10 cellular contexts compared by ENCODE assay signal in the genomic region with DNA sequence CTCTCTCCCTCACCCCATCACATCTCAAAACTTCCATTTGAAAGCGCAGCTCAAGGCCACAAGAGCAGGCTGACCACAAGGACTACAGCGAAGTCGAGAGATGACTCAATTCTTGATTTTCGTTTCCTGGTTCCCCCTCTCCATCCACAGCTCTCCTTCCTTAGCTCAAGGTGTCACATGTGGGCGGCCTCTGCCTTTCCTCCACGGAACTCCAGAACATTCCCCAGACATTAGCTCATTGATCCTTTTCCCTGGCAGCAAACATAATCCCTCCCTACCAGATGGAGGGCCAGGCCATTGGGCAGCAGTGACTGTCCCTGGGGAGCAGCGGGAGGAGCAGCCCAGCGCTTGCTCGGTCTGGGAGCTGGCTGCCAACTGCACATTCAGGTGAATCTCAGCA. TPM values are rescaled to one million over a fixed set of nuclear protein-coding genes. Genes with fewer than 3 reads are reported as not detected.
DNase-seq lines count a peak whose midpoint lies in the region; ATAC-seq, FAIRE-seq and TF ChIP-seq lines count a peak whose summit lies in the region.
"Had no signal": no experiment of that assay in that cellular context is flagged by ENCODE, and none has a peak within 500 bp of the region (broad histone marks: within the 10 kb centered on the region; RNA-seq: fewer than 3 reads in every experiment).

No MANE protein-coding gene starts in this region.

- H3K36me3 ChIP-seq in H7 (replicated peaks; ENCODE audit: control insufficient read depth, insufficient read depth, low read length): no peaks in the 10 kb centered on the region
- no peaks in the 10 kb centered on the region for H3K36me3 ChIP-seq in MM.1S (replicated peaks; ENCODE audit: insufficient read depth, low read length)
- H3K36me3 ChIP-seq in A673 (ENCODE audit: insufficient read depth, low read length, poor library complexity, severe bottlenecking): no peaks in the 10 kb centered on the region
- H3K36me3 ChIP-seq in testis (ENCODE audit: low read depth, missing control alignments): no peaks in the 10 kb centered on the region

- 76 to 82% methylated on average over 9 of the region's 9 CpGs for WGBS in testis, 2 donors

- peak overlapping the region; percentile 14; the same call in 1 of the 2 replicates for H2AFZ ChIP-seq in MM.1S (ENCODE audit: low read length)

- H3K4me1 ChIP-seq in MM.1S (ENCODE audit: low read length): peaks cover 33% of the 10 kb centered on the region
- no peaks in the 10 kb centered on the region for H3K4me1 ChIP-seq in A673 (ENCODE audit: insufficient read depth, low read length, poor library complexity, severe bottlenecking)
- H3K4me1 ChIP-seq in testis: no peaks in the 10 kb centered on the region

- no peak for FAIRE-seq in HTR-8/SVneo (lab: Jason Lieb, UNC)

- no peak for TF ChIP-seq POLR2A in testis (IDR thresholded peaks at IDR 0.05)

- no peaks in the 10 kb centered on the region for H3F3A ChIP-seq in MM.1S (ENCODE audit: insufficient read depth, low read length)

- intact Hi-C loops in A673 (cut with micrococcal nuclease; ENCODE audit: unreplicated experiment) (no loop called here), testis (cut with DNase I; ENCODE audit: low total_unique reads) (no loop called here)

- no peak overlapping the region for H3K9ac ChIP-seq in MM.1S (ENCODE audit: low read length)

- no peaks in the 10 kb centered on the region for H3K9me2 ChIP-seq in MM.1S (replicated peaks; ENCODE audit: insufficient read depth, low read length)

- H4K20me1 ChIP-seq in MM.1S (ENCODE audit: insufficient read depth, low read length): no peaks in the 10 kb centered on the region

- BruUV-seq in A673 (replicated peaks; lab: Mats Ljungman, UMichigan): no TSS peak

- H3K27ac ChIP-seq in MM.1S (ENCODE audit: low read length) (no peak overlapping the region; the same call in 1 of the 2 replicates), A673 (ENCODE audit: low read depth, low read length, poor library complexity, severe bottlenecking) (no peak overlapping the region), testis (no peak overlapping the region)

- no peaks in the 10 kb centered on the region for H3K9me3 ChIP-seq in MM.1S (replicated peaks; ENCODE audit: insufficient read depth, low read length)
- no peaks in the 10 kb centered on the region for H3K9me3 ChIP-seq in A673 (ENCODE audit: low read depth, low read length, poor library complexity, severe bottlenecking)
- H3K9me3 ChIP-seq in testis: no peaks in the 10 kb centered on the region

- no peak overlapping the region for H3K4me3 ChIP-seq in H7 (ENCODE audit: insufficient read depth, low read depth, low read length)
- no peak overlapping the region for H3K4me3 ChIP-seq in MM.1S (ENCODE audit: low read length)
- H3K4me3 ChIP-seq in A673 (ENCODE audit: low read depth, low read length, poor library complexity, severe bottlenecking): no peak overlapping the region
- no peak overlapping the region for H3K4me3 ChIP-seq in testis

- TF ChIP-seq CTCF in MM.1S (IDR thresholded peaks at IDR 0.05; ENCODE audit: low read length) (no peak), A673 (conservative IDR thresholded peaks at IDR 0.05; ENCODE audit: low read depth, low read length) (no peak), testis (IDR thresholded peaks at IDR 0.05) (no peak)

- H3K27me3 ChIP-seq in H7 (ENCODE audit: control insufficient read depth, insufficient read depth, low read length) (no peaks in the 10 kb centered on the region), MM.1S (replicated peaks; ENCODE audit: insufficient read depth, low read length) (no peaks in the 10 kb centered on the region), A673 (replicated peaks; ENCODE audit: insufficient read depth, low read depth, low read length, poor library complexity) (no peaks in the 10 kb centered on the region), testis (no peaks in the 10 kb centered on the region)

- H3K4me2 ChIP-seq in MM.1S (ENCODE audit: low read depth, low read length): peak overlapping the region; percentile 5; the same call in 1 of the 2 replicates

- DNase-seq in H7 (peak; percentile 30), MM.1S (peak; percentile 47), iPS-NIHi7 (ENCODE audit: extremely low spot score) (peak; percentile 38), HTR-8/SVneo (ENCODE audit: insufficient read length, low spot score) (no peak), A673 (ENCODE audit: low spot score) (no peak), testis (no peak), midbrain (lab: John Stamatoyannopoulos, UW) (no peak)
- DNase-seq: activated CD4-positive, CD25-positive, alpha-beta regulatory T cell treated with anti-CD3 and anti-CD28 coated beads, Interleukin-2, amount 50 U/mL, for 72 hours; stimulated activated CD4-positive, alpha-beta T cell treated with anti-CD3 and anti-CD28 coated beads, Interleukin-2, amount 100 ng/mL, for 48 hours had no signal

- peak; percentile 91 for ATAC-seq in GM18499 (IDR thresholded peaks at IDR 0.05; ENCODE audit: insufficient read depth, unreplicated experiment)

- H3K79me2 ChIP-seq in MM.1S (ENCODE audit: low read length): no peaks in the 10 kb centered on the region

- CTCF ChIA-PET in A673 (lab: Charles Lee): no interaction called here

- POLR2A ChIA-PET in A673 (lab: Charles Lee; ENCODE audit: low non-redundant PET): no interaction called here

RNA-seq across cellular contexts. Expression of gene CCDC149, which starts 56.3 kb away (rescaled TPM):
- 1.4 and 1.7 TPM in 2 replicates for total RNA-seq in H7 (2014; rRNA removed; shearing (Covaris generic))
- total RNA-seq in A673 (2021) (2.8 and 3.1 TPM in 2 replicates), testis (10 to 100 TPM; 12.6 to 17.2 TPM)
- 9.4 TPM for polyA plus RNA-seq in testis (ENCODE audit: insufficient read depth, low read depth, low replicate concordance)

Comparison
In these comparisons a context has a peak if more than half of its experiments do, and no peak if none do; other contexts are left out.
1. DNase-seq: peak in H7 (single experiment), MM.1S (single experiment) and iPS-NIHi7 (single experiment); none in HTR-8/SVneo (single experiment), A673 (single experiment), testis (single experiment) and midbrain (single experiment).